ENCODE assay signal across 8 cellular contexts in the genomic region with DNA sequence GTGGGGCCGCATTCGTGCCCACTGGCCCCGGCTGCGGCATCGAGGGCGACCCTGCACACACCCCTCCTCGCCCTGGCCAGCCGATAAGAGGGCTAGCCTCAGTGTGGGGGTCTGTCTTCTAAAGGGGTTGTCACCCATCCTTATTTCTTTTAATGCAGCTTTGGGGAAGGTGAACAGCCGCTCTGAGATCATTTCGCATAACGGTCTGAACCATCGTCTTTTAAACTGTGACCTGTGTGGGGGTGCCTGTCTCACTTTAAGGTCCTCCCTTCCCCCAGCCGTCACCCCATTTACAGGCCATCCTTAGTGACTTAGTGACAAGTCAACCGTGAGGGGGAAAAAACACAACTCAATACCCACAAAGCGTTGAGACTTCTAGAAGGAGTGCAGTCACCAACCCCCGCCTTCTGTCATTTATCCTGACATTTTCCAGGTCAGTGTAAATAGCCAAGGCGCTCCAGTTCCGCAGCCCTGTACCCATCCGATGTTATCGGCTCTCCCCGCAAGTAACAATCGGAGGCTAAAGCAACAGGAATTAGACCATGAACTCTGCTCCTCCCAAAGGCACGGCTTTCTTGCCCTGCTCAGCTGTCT. TPM values are rescaled to one million over a fixed set of nuclear protein-coding genes. Genes with fewer than 3 reads are reported as not detected.
A peak's percentile ranks its signal among the peaks of the same experiment; 100 is the strongest.
DNase-seq lines count a peak whose midpoint lies in the region; ATAC-seq and TF ChIP-seq lines count a peak whose summit lies in the region.

No MANE protein-coding gene starts in this region.

- H3K4me3 ChIP-seq in gastroesophageal sphincter (peak overlapping the region; percentile 57 to 93), neuron (ENCODE audit: low read length) (peak overlapping the region; percentile 92)

- no peak for TF ChIP-seq CTCF in C4-2B (conservative IDR thresholded peaks at IDR 0.05)
- no peak for TF ChIP-seq CTCF in activated B cell treated with CpG ODN at 0.5 μM for 24 hours (IDR thresholded peaks at IDR 0.05)
- TF ChIP-seq CTCF in gastroesophageal sphincter (IDR thresholded peaks at IDR 0.05): no peak

- CTCF ChIA-PET in activated B cell treated with CpG ODN at 0.5 μM for 24 hours (lab: Charles Lee): interaction anchor here (0.7 to 2.0 kb wide), 3 partner anchors 12 to 45 kb away, joined by 3 to 6 read pairs (median 5); no protein-coding TSS in a partner anchor

- no peaks in the 10 kb centered on the region for H3K9me3 ChIP-seq in gastroesophageal sphincter
- H3K9me3 ChIP-seq in neuron (ENCODE audit: low read length): no peaks in the 10 kb centered on the region

- DNase-seq in activated B cell treated with CpG ODN at 0.5 μM for 24 hours (no peak), mesenteric fat pad (ENCODE audit: low spot score) (no peak), NCI-H2107 (lab: John Stamatoyannopoulos, UW) (no peak)

- H3K27me3 ChIP-seq in gastroesophageal sphincter (no peaks in the 10 kb centered on the region), neuron (ENCODE audit: insufficient read depth, low read length) (no peaks in the 10 kb centered on the region)

- intact Hi-C loops in activated B cell treated with CpG ODN at 0.5 μM for 24 hours (cut with micrococcal nuclease): loop anchor here (1.0 to 10.0 kb wide), 5 partner anchors 8 to 265 kb away; a partner anchor contains a TSS

- H2AFZ ChIP-seq in neuron (ENCODE audit: low read depth, low read length): peak overlapping the region; percentile 41

- peaks cover 0 to 28% (median 0%) of the 10 kb centered on the region in 3 donors for H3K4me1 ChIP-seq in gastroesophageal sphincter
- peaks cover 16% of the 10 kb centered on the region for H3K4me1 ChIP-seq in neuron (ENCODE audit: insufficient read depth, low read length)

- TF ChIP-seq EP300 in gastroesophageal sphincter (IDR thresholded peaks at IDR 0.05): no peak

- POLR2A ChIA-PET in activated B cell treated with CpG ODN at 0.5 μM for 24 hours (lab: Charles Lee): interaction anchor here (0.6 to 3.8 kb wide), 14 partner anchors 11 to 674 kb away, joined by 3 to 116 read pairs (median 7); a partner anchor contains a TSS

- H3K27ac Mint-ChIP-seq in activated B cell treated with CpG ODN at 0.5 μM for 24 hours: peak overlapping the region; percentile 97

- H3K27me3 Mint-ChIP-seq in activated B cell treated with CpG ODN at 0.5 μM for 24 hours: no peaks in the 10 kb centered on the region

- H3K27ac ChIP-seq in C4-2B: peak overlapping the region; percentile 78
- H3K27ac ChIP-seq in gastroesophageal sphincter: peak overlapping the region; percentile 84 to 97 (median 94)

- peaks cover 51% of the 10 kb centered on the region for H3K4me1 Mint-ChIP-seq in activated B cell treated with CpG ODN at 0.5 μM for 24 hours

- H3K4me3 Mint-ChIP-seq in activated B cell treated with CpG ODN at 0.5 μM for 24 hours: peak overlapping the region; percentile 93

- peaks cover 24% of the 10 kb centered on the region for H3K36me3 Mint-ChIP-seq in activated B cell treated with CpG ODN at 0.5 μM for 24 hours (ENCODE audit: low read depth)

- peaks cover 4% of the 10 kb centered on the region for H3K9me3 Mint-ChIP-seq in activated B cell treated with CpG ODN at 0.5 μM for 24 hours

- WGBS in gastroesophageal sphincter (ENCODE audit: low coverage in 1 of 2), 2 donors: 0% methylated on average over 1 to 7 of the region's 23 CpGs

- no peak for TF ChIP-seq POLR2A in gastroesophageal sphincter (IDR thresholded peaks at IDR 0.05)

- H3K36me3 ChIP-seq in gastroesophageal sphincter (no peaks in the 10 kb centered on the region), neuron (ENCODE audit: insufficient read depth, low read length) (no peaks in the 10 kb centered on the region)

- ATAC-seq in GM19043 (IDR thresholded peaks at IDR 0.05; ENCODE audit: low read depth, unreplicated experiment): peak; percentile 16
- peak; percentile 21 for ATAC-seq in HG03378 (IDR thresholded peaks at IDR 0.05; ENCODE audit: unreplicated experiment)
- ATAC-seq in activated B cell treated with CpG ODN at 0.5 μM for 24 hours (ENCODE audit: low read depth): peak; percentile 16
- ATAC-seq in gastroesophageal sphincter: peak; percentile 6

RNA-seq across cellular contexts. Expression of a gene that starts 0.5 kb away (rescaled TPM):
- total RNA-seq in activated B cell treated with CpG ODN at 0.5 μM for 24 hours: 56.9 and 64.1 TPM in 2 replicates
- 10 to 100 TPM; 14.7 to 40.8 (median 17.7) TPM for total RNA-seq in gastroesophageal sphincter
- 15.4 TPM for total RNA-seq in mesenteric fat pad
